Comparison of ENCODE assay signal across 15 cellular contexts in genomic region chr17:59769891-59770290, GRCh38.
DNase-seq lines count a peak whose midpoint lies in the region; ATAC-seq, FAIRE-seq and TF ChIP-seq lines count a peak whose summit lies in the region.
"Had no signal": no experiment of that assay in that cellular context is flagged by ENCODE, and none has a peak within 500 bp of the region (broad histone marks: within the 10 kb centered on the region; RNA-seq: fewer than 3 reads in every experiment).

No MANE protein-coding gene starts in this region.

- DNase-seq in AG20443 (ENCODE audit: low spot score) = peak; percentile 13
- DNase-seq in astrocyte (ENCODE audit: low read depth) = peak; percentile 52
- DNase-seq in lower lobe of right lung = no peak
- DNase-seq in mucosa of descending colon = no peak
- DNase-seq in activated effector memory CD4-positive, alpha-beta T cell treated with anti-CD3 and anti-CD28 coated beads, Interleukin-2, amount 50 U/mL, for 16 hours = no peak
- no peak for DNase-seq in mucosa of gallbladder (ENCODE audit: low spot score)
- DNase-seq: activated CD4-positive, CD25-positive, alpha-beta regulatory T cell treated with anti-CD3 and anti-CD28 coated beads, Interleukin-2, amount 50 U/mL, for 72 hours; activated gamma-delta T cell treated with Interleukin-2 at 50 U/mL for 16 hours; effector memory CD8-positive, alpha-beta T cell; hypothalamus; midbrain; NCI-H446 had no signal

- no peak overlapping the region for H3K27ac ChIP-seq in HEK293 (ENCODE audit: extremely low read depth, low read depth, low read length)
- peak overlapping the region; percentile 76 for H3K27ac ChIP-seq in astrocyte (ENCODE audit: low read depth, low read length)
- peak overlapping the region; percentile 22 for H3K27ac ChIP-seq in lower lobe of right lung

- CTCF ChIA-PET in HEK293 (lab: Yijun Ruan, JAX) = interaction anchor here (0.7 kb wide), 1 partner anchor 803 kb away, joined by 3 read pairs; no protein-coding TSS in a partner anchor

- peak overlapping the region; percentile 15 for H3K9ac ChIP-seq in astrocyte (ENCODE audit: low read length)

- no peak overlapping the region for H3K4me2 ChIP-seq in astrocyte (ENCODE audit: low read length)

- peak in 1 of 2 donors; percentile 53 for ATAC-seq in lower lobe of right lung
- ATAC-seq in mucosa of descending colon = no peak
- ATAC-seq in HG02642 (IDR thresholded peaks at IDR 0.05; ENCODE audit: poor library complexity, unreplicated experiment) = no peak
- ATAC-seq: effector memory CD8-positive, alpha-beta T cell had no signal

- TF ChIP-seq CTCF in HEK293 (tag by site-specific recombination; IDR thresholded peaks at IDR 0.05) (no peak), astrocyte (IDR thresholded peaks at IDR 0.05; ENCODE audit: insufficient read depth, low read depth, low read length) (no peak), lower lobe of right lung (IDR thresholded peaks at IDR 0.05) (no peak), mucosa of descending colon (IDR thresholded peaks at IDR 0.05) (no peak)

- H3K9me3 ChIP-seq in HEK293 (ENCODE audit: control insufficient read depth, insufficient read depth, low read depth, low read length) (no peaks in the 10 kb centered on the region), astrocyte (ENCODE audit: insufficient read depth, low read depth, low read length) (no peaks in the 10 kb centered on the region), lower lobe of right lung (no peaks in the 10 kb centered on the region), mucosa of descending colon (no peaks in the 10 kb centered on the region)

- H2AFZ ChIP-seq in astrocyte (ENCODE audit: low read depth, low read length) = no peak overlapping the region

- H3K9me3 Mint-ChIP-seq in astrocyte (ENCODE audit: unreplicated experiment) = no peaks in the 10 kb centered on the region
- H3K9me3 Mint-ChIP-seq: effector memory CD8-positive, alpha-beta T cell had no signal

- intact Hi-C loops in lower lobe of right lung (cut with DNase I) = no loop called here
- intact Hi-C loops in mucosa of descending colon (cut with DNase I, micrococcal nuclease) = no loop called here

- no peaks in the 10 kb centered on the region for H3K27me3 ChIP-seq in astrocyte (ENCODE audit: insufficient read depth, low read length)
- H3K27me3 ChIP-seq in lower lobe of right lung (ENCODE audit: low read depth) = no peaks in the 10 kb centered on the region

- H3K36me3 ChIP-seq in HEK293 (ENCODE audit: control insufficient read depth in 2 of 2, insufficient read depth in 1 of 2, low read length in 2 of 2) = peaks cover 18 to 23% of the 10 kb centered on the region in 2 experiments
- H3K36me3 ChIP-seq in astrocyte (ENCODE audit: insufficient read depth, low read length) = peaks cover 6% of the 10 kb centered on the region
- peaks cover 21% of the 10 kb centered on the region for H3K36me3 ChIP-seq in lower lobe of right lung
- no peaks in the 10 kb centered on the region for H3K36me3 ChIP-seq in mucosa of descending colon (ENCODE audit: low read depth)

- no peaks in the 10 kb centered on the region for H4K20me1 ChIP-seq in astrocyte (ENCODE audit: insufficient read depth, low read length)

- H3K4me3 Mint-ChIP-seq in astrocyte (ENCODE audit: unreplicated experiment) = no peak overlapping the region
- H3K4me3 Mint-ChIP-seq: effector memory CD8-positive, alpha-beta T cell had no signal

- H3K4me1 Mint-ChIP-seq in astrocyte (ENCODE audit: low read depth, unreplicated experiment) = peaks cover 18% of the 10 kb centered on the region

- H3K27ac Mint-ChIP-seq in astrocyte (ENCODE audit: unreplicated experiment) = peak overlapping the region; percentile 41
- H3K27ac Mint-ChIP-seq: effector memory CD8-positive, alpha-beta T cell had no signal

- FAIRE-seq in astrocyte (lab: Jason Lieb, UNC) = no peak
- FAIRE-seq: H1 had no signal

- H3K36me3 Mint-ChIP-seq in astrocyte (ENCODE audit: low read depth, unreplicated experiment) = peaks cover 6% of the 10 kb centered on the region

- H3K27me3 Mint-ChIP-seq in astrocyte (ENCODE audit: low read depth, unreplicated experiment) = no peaks in the 10 kb centered on the region
- H3K27me3 Mint-ChIP-seq: effector memory CD8-positive, alpha-beta T cell had no signal

- no peak overlapping the region for H3K4me3 ChIP-seq in HEK293 (ENCODE audit: low read depth, low read length)
- no peak overlapping the region for H3K4me3 ChIP-seq in astrocyte (ENCODE audit: insufficient read depth, low read depth, low read length)
- no peak overlapping the region for H3K4me3 ChIP-seq in lower lobe of right lung
- no peak overlapping the region for H3K4me3 ChIP-seq in mucosa of descending colon

- peaks cover 20% of the 10 kb centered on the region for H3K79me2 ChIP-seq in astrocyte (ENCODE audit: insufficient read depth, low read length)

- peaks cover 11% of the 10 kb centered on the region for H3K4me1 ChIP-seq in HEK293 (ENCODE audit: control insufficient read depth, insufficient read depth, low read length)
- peaks cover 18% of the 10 kb centered on the region for H3K4me1 ChIP-seq in astrocyte (ENCODE audit: insufficient read depth, low read length)
- peaks cover 31% of the 10 kb centered on the region for H3K4me1 ChIP-seq in lower lobe of right lung
- no peaks in the 10 kb centered on the region for H3K4me1 ChIP-seq in mucosa of descending colon (ENCODE audit: low read depth)

- POLR2A ChIA-PET in HEK293 (lab: Yijun Ruan, JAX) = interaction anchor here (0.5 to 1.2 kb wide), 2 partner anchors 69 to 98 kb away, joined by 3 to 5 read pairs; no protein-coding TSS in a partner anchor

TF ChIP-seq in HEK293, 187 proteins besides CTCF, POLR2A, EP300 and RAD21:
- TF ChIP-seq ZNF777 (tag by site-specific recombination; IDR thresholded peaks at IDR 0.05; ENCODE audit: borderline replicate concordance) (no peak), SCRT2 (tag by site-specific recombination; IDR thresholded peaks at IDR 0.05) (peak; percentile 42; the same call in 1 of the 2 replicates)

Comparison
In these comparisons a context has a peak if more than half of its experiments do, and no peak if none do; other contexts are left out.
1. DNase-seq: peak in AG20443 (single experiment) and astrocyte (single experiment); none in lower lobe of right lung (single experiment), mucosa of descending colon (0 of 3), activated effector memory CD4-positive, alpha-beta T cell treated with anti-CD3 and anti-CD28 coated beads, Interleukin-2, amount 50 U/mL, for 16 hours (single experiment) and mucosa of gallbladder (single experiment).